In genomic region chr6:32186496-32186840, GRCh38 we compare ENCODE assay signal across 9 cellular contexts. TPM values are rescaled to one million over a fixed set of nuclear protein-coding genes. Genes with fewer than 3 reads are reported as not detected.
DNase-seq lines count a peak whose midpoint lies in the region; ATAC-seq and TF ChIP-seq lines count a peak whose summit lies in the region.
"Had no signal": no experiment of that assay in that cellular context is flagged by ENCODE, and none has a peak within 500 bp of the region (broad histone marks: within the 10 kb centered on the region; RNA-seq: fewer than 3 reads in every experiment).

No MANE protein-coding gene starts in this region.

- H3K27me3 ChIP-seq in liver (ENCODE audit: control insufficient read depth in 4 of 4, insufficient read depth in 4 of 4, low read length in 3 of 4) = no peaks in the 10 kb centered on the region
- no peaks in the 10 kb centered on the region for H3K27me3 ChIP-seq in right lobe of liver

- no peaks in the 10 kb centered on the region for H3K27me3 Mint-ChIP-seq in central memory CD8-positive, alpha-beta T cell
- no peaks in the 10 kb centered on the region for H3K27me3 Mint-ChIP-seq in nephron progenitor cell (ENCODE audit: low read depth, poor library complexity)

- peaks cover 46% of the 10 kb centered on the region for H3K4me1 Mint-ChIP-seq in central memory CD8-positive, alpha-beta T cell
- H3K4me1 Mint-ChIP-seq in nephron progenitor cell = peaks cover 57% of the 10 kb centered on the region

- TF ChIP-seq RAD21 in liver (IDR thresholded peaks at IDR 0.05) = no peak

- H3K9me3 Mint-ChIP-seq in central memory CD8-positive, alpha-beta T cell = no peaks in the 10 kb centered on the region
- no peaks in the 10 kb centered on the region for H3K9me3 Mint-ChIP-seq in nephron progenitor cell

- H3K9ac ChIP-seq in liver (ENCODE audit: low read depth in 1 of 2, low read length in 2 of 2) = no peak overlapping the region

- H3K9me3 ChIP-seq in liver (ENCODE audit: control insufficient read depth in 4 of 4, low read length in 3 of 4) = no peaks in the 10 kb centered on the region
- H3K9me3 ChIP-seq in right lobe of liver = no peaks in the 10 kb centered on the region

- H3K36me3 ChIP-seq in liver (ENCODE audit: control insufficient read depth in 4 of 4, insufficient read depth in 3 of 4, low read depth in 1 of 4, low read length in 3 of 4) (peaks cover 0 to 27% (median 14%) of the 10 kb centered on the region in 4 donors), right lobe of liver (peaks cover 0 to 3% (median 0%) of the 10 kb centered on the region in 4 donors)

- ATAC-seq in right lobe of liver (no peak), GM18907 (IDR thresholded peaks at IDR 0.05; ENCODE audit: unreplicated experiment) (no peak), GM21390 (IDR thresholded peaks at IDR 0.05; ENCODE audit: unreplicated experiment) (no peak)
- ATAC-seq in central memory CD8-positive, alpha-beta T cell (replicated peaks; ENCODE audit: extremely low read depth, poor library complexity, severe bottlenecking) = no peak

- H3K4me3 ChIP-seq in liver (ENCODE audit: low read depth in 1 of 3, low read length in 3 of 3) (no peak overlapping the region), right lobe of liver (no peak overlapping the region)

- WGBS in liver = 79% methylated on average over 6 of the region's 6 CpGs
- 70% methylated on average over 6 of the region's 6 CpGs for WGBS in right lobe of liver (ENCODE audit: insufficient coverage, low coverage, low lambda C conversion rate, missing lambda C conversion rate)

- H3K4me1 ChIP-seq in liver (ENCODE audit: control insufficient read depth in 4 of 4, insufficient read depth in 4 of 4, low read length in 3 of 4) = peaks cover 6 to 27% (median 15%) of the 10 kb centered on the region in 4 donors
- peaks cover 0 to 6% (median 2%) of the 10 kb centered on the region in 4 donors for H3K4me1 ChIP-seq in right lobe of liver

- peak overlapping the region; percentile 76 for H3K27ac Mint-ChIP-seq in central memory CD8-positive, alpha-beta T cell (ENCODE audit: low read depth)
- peak overlapping the region; percentile 95 for H3K27ac Mint-ChIP-seq in nephron progenitor cell

- H3K27ac ChIP-seq in liver (ENCODE audit: low read depth in 1 of 2, low read length in 2 of 2) (peak overlapping the region; percentile 31 to 46), right lobe of liver (no peak overlapping the region)

- H3K36me3 Mint-ChIP-seq in central memory CD8-positive, alpha-beta T cell (ENCODE audit: insufficient read depth) = peaks cover 41% of the 10 kb centered on the region
- H3K36me3 Mint-ChIP-seq in nephron progenitor cell (ENCODE audit: low read depth) = peaks cover 27% of the 10 kb centered on the region

- TF ChIP-seq POLR2A in right lobe of liver (IDR thresholded peaks at IDR 0.05) = no peak

- H3K4me3 Mint-ChIP-seq in central memory CD8-positive, alpha-beta T cell = peak overlapping the region; percentile 98
- peak overlapping the region; percentile 61 for H3K4me3 Mint-ChIP-seq in nephron progenitor cell

- no peak for DNase-seq in right lobe of liver
- no peak for DNase-seq in central memory CD8-positive, alpha-beta T cell (ENCODE audit: low spot score in 2 of 2)
- DNase-seq in nephron progenitor cell = no peak
- DNase-seq in NCI-H510A treated with DMSO at 0.1 percent for 48 hours (lab: John Stamatoyannopoulos, UW) = no peak
- DNase-seq in GF-D8 (lab: John Stamatoyannopoulos, UW) = no peak
- DNase-seq: HCEC 1CT had no signal

- intact Hi-C loops in right lobe of liver (cut with DNase I) = no loop called here

- no peak for TF ChIP-seq CTCF in liver (IDR thresholded peaks at IDR 0.05; ENCODE audit: low read depth, low read length, missing input control)
- no peak for TF ChIP-seq CTCF in right lobe of liver (IDR thresholded peaks at IDR 0.05)
- TF ChIP-seq CTCF in nephron progenitor cell (IDR thresholded peaks at IDR 0.05) = no peak

TF ChIP-seq in liver, 16 proteins besides CTCF, POLR2A, EP300 and RAD21:
- no peak for TF ChIP-seq SP1 (IDR thresholded peaks at IDR 0.05)
- no peak for TF ChIP-seq HNF4G (IDR thresholded peaks at IDR 0.05)
- TF ChIP-seq TAF1 (conservative IDR thresholded peaks at IDR 0.05) = no peak
- no peak for TF ChIP-seq FOXA2 (IDR thresholded peaks at IDR 0.05)
- no peak for TF ChIP-seq GABPA (IDR thresholded peaks at IDR 0.05 in 1 of 2, conservative IDR thresholded peaks at IDR 0.05 in 1 of 2)
- no peak for TF ChIP-seq NR2F2 (IDR thresholded peaks at IDR 0.05)
- TF ChIP-seq REST (IDR thresholded peaks at IDR 0.05) = no peak
- TF ChIP-seq, protein P1, sequence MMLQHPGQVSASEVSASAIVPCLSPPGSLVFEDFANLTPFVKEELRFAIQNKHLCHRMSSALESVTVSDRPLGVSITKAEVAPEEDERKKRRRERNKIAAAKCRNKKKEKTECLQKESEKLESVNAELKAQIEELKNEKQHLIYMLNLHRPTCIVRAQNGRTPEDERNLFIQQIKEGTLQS (IDR thresholded peaks at IDR 0.05) = no peak
- no peak for TF ChIP-seq ZBTB33 (IDR thresholded peaks at IDR 0.05)

RNA-seq across cellular contexts. Expression of gene AGER, which starts 2.4 kb away (rescaled TPM):
- total RNA-seq in liver (under 1 TPM; 0.47 to 0.92 TPM), right lobe of liver (1 to 10 TPM in 4 of 6 experiments, under 1 TPM in 2; 0.81 to 3.4 (median 1.8) TPM)
- under 1 TPM; 0.75 to 0.91 TPM for polyA plus RNA-seq in liver

RNA-seq across cellular contexts. Expression of gene PBX2, which starts 3.5 kb away (rescaled TPM):
- 10 to 100 TPM; 21.3 to 52.5 TPM for total RNA-seq in liver
- polyA plus RNA-seq in liver = 10 to 100 TPM in 1 of 2 donors, 1 to 10 TPM in 1; 1.5 to 16.0 TPM
- total RNA-seq in right lobe of liver = 10 to 100 TPM; 15.5 to 29.5 (median 24.3) TPM

RNA-seq across cellular contexts. Expression of gene GPSM3, which starts 6.0 kb away (rescaled TPM):
- total RNA-seq in liver (1 to 10 TPM; 2.3 to 6.6 TPM), right lobe of liver (1 to 10 TPM; 3.7 to 9.2 (median 5.7) TPM)
- 1 to 10 TPM; 6.0 to 8.0 TPM for polyA plus RNA-seq in liver

RNA-seq across cellular contexts. Expression of gene RNF5, which starts 8.3 kb away (rescaled TPM):
- total RNA-seq in liver = 10 to 100 TPM; 51.5 to 56.1 TPM
- polyA plus RNA-seq in liver = 10 to 100 TPM; 65.9 to 85.9 TPM
- 10 to 100 TPM; 50.5 to 90.4 (median 60.9) TPM for total RNA-seq in right lobe of liver

RNA-seq across cellular contexts. Expression of gene AGPAT1, which starts 10.6 kb away (rescaled TPM):
- 10 to 100 TPM; 10.4 to 14.7 TPM for total RNA-seq in liver
- 10 to 100 TPM; 20.3 to 45.1 TPM for polyA plus RNA-seq in liver
- 10 to 100 TPM; 23.5 to 36.9 (median 31.6) TPM for total RNA-seq in right lobe of liver

Comparison
In these comparisons a context has a peak if more than half of its experiments do, and no peak if none do; other contexts are left out.
1. H3K27ac ChIP-seq: peak in liver (2 of 2); none in right lobe of liver (0 of 3).